ENCODE assay signal across 8 cellular contexts in genomic region chr22:39960791-39961746, GRCh38. TPM values are rescaled to one million over a fixed set of nuclear protein-coding genes. Genes with fewer than 3 reads are reported as not detected.
DNase-seq lines count a peak whose midpoint lies in the region; TF ChIP-seq lines count a peak whose summit lies in the region.

No MANE protein-coding gene starts in this region.

- intact Hi-C loops in posterior vena cava (cut with DNase I): no loop called here

- TF ChIP-seq CTCF in GM20000 (IDR thresholded peaks at IDR 0.05; ENCODE audit: extremely low read depth, missing control alignments) (no peak), fibroblast of the aortic adventitia (IDR thresholded peaks at IDR 0.05; ENCODE audit: insufficient read depth, low read length) (no peak)

- DNase-seq in AML-193 (lab: John Stamatoyannopoulos, UW) (peak; percentile 85 to 87), GM20000 (ENCODE audit: low spot score) (peak; percentile 78), HS-5 (ENCODE audit: low read depth) (peak; percentile 88), fibroblast of the aortic adventitia (ENCODE audit: low read depth) (peak; percentile 81), posterior vena cava (ENCODE audit: low spot score) (no peak), hippocampal formation (lab: John Stamatoyannopoulos, UW) (no peak)
- peak; percentile 69 to 83 for DNase-seq in activated CD4-positive, alpha-beta T cell treated with anti-CD3 and anti-CD28 coated beads, Interleukin-2, amount 50 U/mL, for 48 hours
- peak; percentile 55 to 66 for DNase-seq in stimulated activated CD8-positive, alpha-beta memory T cell treated with anti-CD3 and anti-CD28 coated beads, Interleukin-2, amount 100 ng/mL, for 48 hours (ENCODE audit: low read depth in 2 of 2)

- no peak overlapping the region for H3K4me3 ChIP-seq in fibroblast of the aortic adventitia (ENCODE audit: low read depth, low read length)

RNA-seq across cellular contexts. Expression of gene TMA7B, which starts 0.9 kb away (rescaled TPM):
- total RNA-seq in fibroblast of the aortic adventitia (ENCODE audit: low replicate concordance) (not detected in 2 replicates), posterior vena cava (under 1 TPM in 1 of 2 donors, not detected in 1; 0.29 TPM)

RNA-seq across cellular contexts. Expression of gene FAM83F, which starts 33.7 kb away (rescaled TPM):
- total RNA-seq in fibroblast of the aortic adventitia (ENCODE audit: low replicate concordance) (not detected in 2 replicates), posterior vena cava (under 1 TPM in 1 of 2 donors, not detected in 1; 0.42 TPM)

Comparison
In these comparisons a context has a peak if more than half of its experiments do, and no peak if none do; other contexts are left out.
1. DNase-seq: peak in AML-193 (2 of 2), GM20000 (single experiment), HS-5 (single experiment), activated CD4-positive, alpha-beta T cell treated with anti-CD3 and anti-CD28 coated beads, Interleukin-2, amount 50 U/mL, for 48 hours (2 of 2), fibroblast of the aortic adventitia (single experiment) and stimulated activated CD8-positive, alpha-beta memory T cell treated with anti-CD3 and anti-CD28 coated beads, Interleukin-2, amount 100 ng/mL, for 48 hours (2 of 2); none in posterior vena cava (single experiment) and hippocampal formation (0 of 2).